ENCODE assay signal across 8 cellular contexts in genomic region chr1:39671793-39672550, GRCh38. TPM values are rescaled to one million over a fixed set of nuclear protein-coding genes. Genes with fewer than 3 reads are reported as not detected.
DNase-seq lines count a peak whose midpoint lies in the region; ATAC-seq and TF ChIP-seq lines count a peak whose summit lies in the region.

Gene NT5C1A (minus strand): TSS chr1:39672107. CDS start chr1:39672038, 69 bp downstream.

- peak within 1 kb of the TSS; percentile 61 for H2AFZ ChIP-seq in neural progenitor cell (replicated peaks)

- no peaks in the 10 kb centered on the region for H3F3A ChIP-seq in neural progenitor cell (ENCODE audit: low read depth)

- H3K36me3 ChIP-seq in HEK293 (ENCODE audit: control insufficient read depth in 2 of 2, insufficient read depth in 1 of 2, low read length in 2 of 2) = no peaks in the 10 kb centered on the region
- no peaks in the 10 kb centered on the region for H3K36me3 ChIP-seq in neural progenitor cell

- H3K9me3 ChIP-seq in HEK293 (ENCODE audit: control insufficient read depth, insufficient read depth, low read depth, low read length) (no peaks in the 10 kb centered on the region), neural progenitor cell (ENCODE audit: low read depth) (no peaks in the 10 kb centered on the region)

- H3K4me2 ChIP-seq in neural progenitor cell = peak within 1 kb of the TSS; percentile 89

- CTCF ChIA-PET in HEK293 (lab: Yijun Ruan, JAX) = interaction anchor here (0.5 to 10.1 kb wide), 13 partner anchors 9 to 573 kb away, joined by 3 to 181 read pairs (median 3); no protein-coding TSS in a partner anchor

- no peak within 1 kb of the TSS for H3K27ac Mint-ChIP-seq in activated T-cell treated with anti-CD3 and anti-CD28 coated beads, Interleukin-2, amount 50 U/mL, for 24 hours
- no peak within 1 kb of the TSS for H3K27ac Mint-ChIP-seq in neural progenitor cell

- peak; percentile 21 for DNase-seq in AG08395 (ENCODE audit: low spot score)
- peak; percentile 55 for DNase-seq in activated T-cell treated with anti-CD3 and anti-CD28 coated beads, Interleukin-2, amount 50 U/mL, for 24 hours
- DNase-seq in fibroblast of the aortic adventitia (ENCODE audit: low read depth) = no peak
- DNase-seq in neural progenitor cell (ENCODE audit: low spot score) = peak; percentile 71
- no peak for DNase-seq in middle frontal gyrus (ENCODE audit: extremely low spot score, low spot score)
- no peak for DNase-seq in HUDEP-2 (lab: John Stamatoyannopoulos, UW; ENCODE audit: unreplicated experiment in 76 of 76)

- no peak for ATAC-seq in HG02981 (IDR thresholded peaks at IDR 0.05; ENCODE audit: unreplicated experiment)

- H3K4me3 Mint-ChIP-seq in activated T-cell treated with anti-CD3 and anti-CD28 coated beads, Interleukin-2, amount 50 U/mL, for 24 hours = peak within 1 kb of the TSS; percentile 61
- peak within 1 kb of the TSS; percentile 86 for H3K4me3 Mint-ChIP-seq in neural progenitor cell

- peak within 1 kb of the TSS; percentile 31 for H3K4me3 ChIP-seq in HEK293 (ENCODE audit: low read depth, low read length)
- peak within 1 kb of the TSS; percentile 41 for H3K4me3 ChIP-seq in fibroblast of the aortic adventitia (ENCODE audit: low read depth, low read length)
- peak within 1 kb of the TSS; percentile 55 for H3K4me3 ChIP-seq in neural progenitor cell

- no peaks in the 10 kb centered on the region for H3K36me3 Mint-ChIP-seq in activated T-cell treated with anti-CD3 and anti-CD28 coated beads, Interleukin-2, amount 50 U/mL, for 24 hours (ENCODE audit: low read depth)
- no peaks in the 10 kb centered on the region for H3K36me3 Mint-ChIP-seq in neural progenitor cell

- H3K9me3 Mint-ChIP-seq in activated T-cell treated with anti-CD3 and anti-CD28 coated beads, Interleukin-2, amount 50 U/mL, for 24 hours = no peaks in the 10 kb centered on the region
- no peaks in the 10 kb centered on the region for H3K9me3 Mint-ChIP-seq in neural progenitor cell

- H3K27me3 Mint-ChIP-seq in activated T-cell treated with anti-CD3 and anti-CD28 coated beads, Interleukin-2, amount 50 U/mL, for 24 hours = peaks cover 54% of the 10 kb centered on the region
- peaks cover 32% of the 10 kb centered on the region for H3K27me3 Mint-ChIP-seq in neural progenitor cell (ENCODE audit: insufficient read depth, low read depth)

- H3K9ac ChIP-seq in neural progenitor cell = no peak within 1 kb of the TSS

- H3K27me3 ChIP-seq in neural progenitor cell = peaks cover 100% of the 10 kb centered on the region

- H3K79me2 ChIP-seq in neural progenitor cell (ENCODE audit: low read depth) = no peaks in the 10 kb centered on the region

- H3K4me1 ChIP-seq in HEK293 (ENCODE audit: control insufficient read depth, insufficient read depth, low read length) (no peaks in the 10 kb centered on the region; the same call in 1 of the 2 replicates), neural progenitor cell (peaks cover 7% of the 10 kb centered on the region)

- POLR2A ChIA-PET in HEK293 (lab: Yijun Ruan, JAX) = interaction anchor here (0.9 to 2.0 kb wide), 4 partner anchors 9 to 24 kb away, joined by 3 to 5 read pairs (median 4); partner anchors contain the start of gene HPCAL4

- peaks cover 15% of the 10 kb centered on the region for H3K4me1 Mint-ChIP-seq in activated T-cell treated with anti-CD3 and anti-CD28 coated beads, Interleukin-2, amount 50 U/mL, for 24 hours (ENCODE audit: low read depth)
- H3K4me1 Mint-ChIP-seq in neural progenitor cell = peaks cover 10% of the 10 kb centered on the region

- no peak for TF ChIP-seq CTCF in HEK293 (tag by site-specific recombination; IDR thresholded peaks at IDR 0.05)
- TF ChIP-seq CTCF in fibroblast of the aortic adventitia (IDR thresholded peaks at IDR 0.05; ENCODE audit: insufficient read depth, low read length) = no peak
- no peak for TF ChIP-seq CTCF in neural progenitor cell (IDR thresholded peaks at IDR 0.05)

- peaks cover 8% of the 10 kb centered on the region for H4K20me1 ChIP-seq in neural progenitor cell (ENCODE audit: low read depth)

- H3K27ac ChIP-seq in HEK293 (ENCODE audit: extremely low read depth, low read depth, low read length) = peak within 1 kb of the TSS; percentile 32; the same call in 1 of the 2 replicates
- H3K27ac ChIP-seq in neural progenitor cell = no peak within 1 kb of the TSS

TF ChIP-seq in HEK293, 187 proteins besides CTCF, POLR2A, EP300 and RAD21 (continues in another document):
- TF ChIP-seq ZNF362 (tag by site-specific recombination; IDR thresholded peaks at IDR 0.05) (no peak), ZBTB26 (tag by site-specific recombination; optimal IDR thresholded peaks at IDR 0.05) (peak; percentile 34), ZFHX2 (tag by site-specific recombination; conservative IDR thresholded peaks at IDR 0.05) (peak; percentile 48; the same call in 1 of the 2 replicates), SP2 (tag by site-specific recombination; IDR thresholded peaks at IDR 0.05) (peak; percentile 44), MYNN (tag by site-specific recombination; IDR thresholded peaks at IDR 0.05; ENCODE audit: borderline replicate concordance) (no peak), ZNF830 (tag by site-specific recombination; IDR thresholded peaks at IDR 0.05; ENCODE audit: low read depth) (no peak), ZNF112 (tag by site-specific recombination; IDR thresholded peaks at IDR 0.05) (no peak), ZNF335 (tag by site-specific recombination; conservative IDR thresholded peaks at IDR 0.05) (peak; percentile 59), ZNF776 (tag by site-specific recombination; IDR thresholded peaks at IDR 0.05; ENCODE audit: borderline replicate concordance) (no peak), ZNF48 (tag by site-specific recombination; IDR thresholded peaks at IDR 0.05) (no peak), KLF8 (tag by site-specific recombination; IDR thresholded peaks at IDR 0.05) (no peak), ZNF341 (tag by site-specific recombination; IDR thresholded peaks at IDR 0.05; ENCODE audit: low read depth) (peak; percentile 97), ZNF660 (tag by site-specific recombination; IDR thresholded peaks at IDR 0.05) (no peak), ZNF121 (tag by site-specific recombination; IDR thresholded peaks at IDR 0.05) (no peak), GLIS2 (tag by site-specific recombination; IDR thresholded peaks at IDR 0.05) (no peak), ZNF133 (tag by site-specific recombination; IDR thresholded peaks at IDR 0.05) (no peak), ZNF664 (tag by site-specific recombination; IDR thresholded peaks at IDR 0.05) (no peak), ZNF514 (tag by site-specific recombination; IDR thresholded peaks at IDR 0.05) (no peak), ZIC2 (tag by site-specific recombination; IDR thresholded peaks at IDR 0.05) (0 out of 2 replicates have a peak, but pooled peaks have one; percentile 9), ZNF677 (tag by site-specific recombination; IDR thresholded peaks at IDR 0.05) (no peak), ZNF544 (tag by site-specific recombination; IDR thresholded peaks at IDR 0.05) (no peak), ZNF521 (tag by site-specific recombination; IDR thresholded peaks at IDR 0.05) (no peak), ZNF24 (tag by site-specific recombination; IDR thresholded peaks at IDR 0.05) (no peak), ZBTB44 (tag by site-specific recombination; IDR thresholded peaks at IDR 0.05) (no peak), ZNF501 (tag by site-specific recombination; IDR thresholded peaks at IDR 0.05) (no peak), KLF1 (tag by site-specific recombination; IDR thresholded peaks at IDR 0.05) (0 out of 2 replicates have a peak, but pooled peaks have one; percentile 11), ZNF302 (tag by site-specific recombination; IDR thresholded peaks at IDR 0.05; ENCODE audit: low read depth) (no peak), ZBTB7A (tag by site-specific recombination; IDR thresholded peaks at IDR 0.05; ENCODE audit: low read depth) (no peak), GLIS1 (tag by site-specific recombination; IDR thresholded peaks at IDR 0.05) (peak; percentile 38; the same call in 1 of the 2 replicates), HOXD13 (CRISPR knock-in tag; IDR thresholded peaks at IDR 0.05; ENCODE audit: borderline replicate concordance) (no peak), SCRT1 (tag by site-specific recombination; IDR thresholded peaks at IDR 0.05; ENCODE audit: borderline replicate concordance) (no peak)

RNA-seq across cellular contexts. Expression of gene NT5C1A, which starts in this region (rescaled TPM):
- total RNA-seq in fibroblast of the aortic adventitia (ENCODE audit: low replicate concordance) (not detected in 2 replicates), neural progenitor cell (ENCODE audit: low replicate concordance) (not detected in 2 replicates)

Comparison
In these comparisons a context has a peak if more than half of its experiments do, and no peak if none do; other contexts are left out.
1. Peak in DNase-seq, H3K4me3 ChIP-seq and H3K4me2 ChIP-seq in neural progenitor cell; RNA of the gene not detected or under 1 TPM.
2. DNase-seq: peak in AG08395 (single experiment) and activated T-cell treated with anti-CD3 and anti-CD28 coated beads, Interleukin-2, amount 50 U/mL, for 24 hours (single experiment); none in fibroblast of the aortic adventitia (single experiment), middle frontal gyrus (single experiment) and HUDEP-2 (0 of 76).
3. Peak in every context shown above with its lines, with median percentiles within 50 percentile points of each other: H3K4me3 ChIP-seq.